9 cellular contexts compared by ENCODE assay signal in genomic region chr20:23978455-23978854, GRCh38. TPM values are rescaled to one million over a fixed set of nuclear protein-coding genes. Genes with fewer than 3 reads are reported as not detected.
A peak's percentile ranks its signal among the peaks of the same experiment; 100 is the strongest.
DNase-seq lines count a peak whose midpoint lies in the region; ATAC-seq and TF ChIP-seq lines count a peak whose summit lies in the region.
"Not testable (repeated sequence)": the region's sequence is repeated elsewhere in the genome, so short reads cannot be mapped to it uniquely, and the experiment has no call there.
"Had no signal": no experiment of that assay in that cellular context is flagged by ENCODE, and none has a peak within 500 bp of the region (broad histone marks: within the 10 kb centered on the region; RNA-seq: fewer than 3 reads in every experiment).

No MANE protein-coding gene starts in this region.

- H3K27me3 Mint-ChIP-seq in endothelial cell (ENCODE audit: unreplicated experiment); osteocyte (ENCODE audit: unreplicated experiment): not testable (repeated sequence)

- H3K27ac Mint-ChIP-seq in endothelial cell (ENCODE audit: unreplicated experiment); osteocyte (ENCODE audit: unreplicated experiment): not testable (repeated sequence)

- not testable (repeated sequence) for H3K4me1 Mint-ChIP-seq in endothelial cell (ENCODE audit: unreplicated experiment); osteocyte (ENCODE audit: unreplicated experiment)

- H3K27me3 ChIP-seq in H7 (ENCODE audit: control insufficient read depth, insufficient read depth, low read length); left lung: not testable (repeated sequence)

- intact Hi-C loops in left lung (cut with DNase I), result not testable (repeated sequence)

- not testable (repeated sequence) for H3K4me1 ChIP-seq in left lung

- H3K36me3 ChIP-seq in H7 (replicated peaks; ENCODE audit: control insufficient read depth, insufficient read depth, low read length); left lung: not testable (repeated sequence)

- TF ChIP-seq CTCF in endothelial cell (IDR thresholded peaks at IDR 0.05; ENCODE audit: unreplicated experiment); left lung (IDR thresholded peaks at IDR 0.05): not testable (repeated sequence)
- peak; percentile 20 for TF ChIP-seq CTCF in osteocyte (IDR thresholded peaks at IDR 0.05)

- H3K4me3 ChIP-seq in H7 (ENCODE audit: insufficient read depth, low read depth, low read length); left lung: not testable (repeated sequence)

- not testable (repeated sequence) for H3K9me3 Mint-ChIP-seq in endothelial cell (ENCODE audit: unreplicated experiment); osteocyte (ENCODE audit: unreplicated experiment)

- peak; percentile 45 for ATAC-seq in left lung

- not testable (repeated sequence) for H3K9me3 ChIP-seq in left lung

- not testable (repeated sequence) for H3K4me3 Mint-ChIP-seq in endothelial cell (ENCODE audit: unreplicated experiment); osteocyte (ENCODE audit: unreplicated experiment)

- H3K36me3 Mint-ChIP-seq in endothelial cell (ENCODE audit: low read depth, unreplicated experiment); osteocyte (ENCODE audit: unreplicated experiment): not testable (repeated sequence)

- H3K27ac ChIP-seq in left lung, result not testable (repeated sequence)

- DNase-seq in CMK (ENCODE audit: low read depth), result peak; percentile 8
- peak; percentile 40 for DNase-seq in H7
- peak; percentile 15 for DNase-seq in NCI-H1694 treated with DMSO at 0.1 percent for 48 hours (lab: John Stamatoyannopoulos, UW)
- peak; percentile 19 for DNase-seq in OCI-M1 (lab: John Stamatoyannopoulos, UW)
- DNase-seq in activated effector memory CD4-positive, alpha-beta T cell treated with anti-CD3 and anti-CD28 coated beads, Interleukin-2, amount 50 U/mL, for 16 hours, result peak; percentile 19
- peak; percentile 45 for DNase-seq in endothelial cell (ENCODE audit: low spot score)
- DNase-seq in left lung, result not testable (repeated sequence)
- DNase-seq in osteocyte (ENCODE audit: extremely low spot score, unreplicated experiment), result peak; percentile 59

RNA-seq across cellular contexts. Expression of gene GGTLC1, which starts 10.1 kb away (rescaled TPM):
- total RNA-seq in H7 (2014; rRNA removed; shearing (Covaris generic)), result not detected in 2 replicates
- total RNA-seq in endothelial cell (ENCODE audit: unreplicated experiment) (not detected), left lung (10 to 100 TPM in 1 of 2 donors, 1 to 10 TPM in 1; 6.1 to 22.4 TPM), osteocyte (not detected in 2 replicates)
- total RNA-seq: Right ventricle myocardium inferior had no signal
